Comparison of ENCODE assay signal across 11 cellular contexts in the genomic region with DNA sequence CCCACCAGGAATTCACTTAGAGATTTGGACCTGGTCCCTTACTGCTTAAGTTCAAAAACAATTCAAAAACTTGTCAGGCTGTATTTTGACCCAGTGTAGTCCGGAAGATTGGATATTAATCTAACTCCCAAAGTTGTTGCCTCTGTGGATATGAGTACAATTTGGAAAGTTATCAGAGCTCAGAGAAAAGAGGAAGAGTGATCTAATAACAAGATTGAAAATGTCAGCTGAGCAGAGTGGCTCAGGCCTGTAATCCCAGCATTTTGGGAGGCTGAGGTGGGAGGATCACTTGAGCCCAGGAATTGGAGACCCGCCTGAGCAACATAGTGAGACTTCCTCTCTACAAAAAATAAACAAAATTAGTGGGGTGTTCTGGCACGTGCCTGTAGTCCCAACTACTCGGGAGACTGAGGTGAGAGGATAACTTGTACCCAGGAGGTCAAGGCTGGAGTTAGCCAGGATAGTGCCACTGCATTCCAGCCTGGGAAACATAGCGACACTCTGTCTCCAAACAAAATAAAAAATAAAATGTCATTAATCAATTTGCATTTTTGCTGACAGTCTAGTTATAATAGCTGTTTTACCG. TPM values are rescaled to one million over a fixed set of nuclear protein-coding genes. Genes with fewer than 3 reads are reported as not detected.
DNase-seq lines count a peak whose midpoint lies in the region; ATAC-seq and TF ChIP-seq lines count a peak whose summit lies in the region.
"Had no signal": no experiment of that assay in that cellular context is flagged by ENCODE, and none has a peak within 500 bp of the region (broad histone marks: within the 10 kb centered on the region; RNA-seq: fewer than 3 reads in every experiment).

No MANE protein-coding gene starts in this region.

- in situ Hi-C loops in mammary epithelial cell (cut with MboI; ENCODE audit: low sequenced_read_pairs in 2 of 2): loop anchor here in 1 of 2 donors (10.0 to 25.0 kb wide), 2 partner anchors 175 to 307 kb away; no protein-coding TSS in a partner anchor

- H3K4me2 ChIP-seq in mammary epithelial cell (ENCODE audit: insufficient read depth, low read depth, low read length): no peak overlapping the region
- H3K4me2 ChIP-seq in trophoblast cell (ENCODE audit: low read length): no peak overlapping the region

- H3K4me3 Mint-ChIP-seq in MCF 10A (ENCODE audit: unreplicated experiment): no peak overlapping the region
- peak overlapping the region; percentile 79 to 100 (median 88) for H3K4me3 Mint-ChIP-seq in naive B cell

- H3K4me3 ChIP-seq in mammary epithelial cell (replicated peaks in 1 of 3; ENCODE audit: insufficient read depth in 1 of 3, low read depth in 2 of 3, low read length in 3 of 3) (no peak overlapping the region), adipocyte (ENCODE audit: low read length) (no peak overlapping the region), upper lobe of right lung (no peak overlapping the region), trophoblast cell (ENCODE audit: low read depth, low read length) (no peak overlapping the region)
- H3K4me3 ChIP-seq: SJCRH30 had no signal

- H3K27me3 ChIP-seq in mammary epithelial cell (ENCODE audit: insufficient read depth, low read length): no peaks in the 10 kb centered on the region
- no peaks in the 10 kb centered on the region for H3K27me3 ChIP-seq in adipocyte (replicated peaks; ENCODE audit: control insufficient read depth, insufficient read depth, low read length)
- no peaks in the 10 kb centered on the region for H3K27me3 ChIP-seq in upper lobe of right lung
- H3K27me3 ChIP-seq in trophoblast cell (ENCODE audit: insufficient read depth, low read length): no peaks in the 10 kb centered on the region
- H3K27me3 ChIP-seq: SJCRH30 had no signal

- H4K8ac ChIP-seq in trophoblast cell (ENCODE audit: low read depth, low read length): no peak overlapping the region

- ATAC-seq in naive B cell (ENCODE audit: low read depth in 2 of 2) (no peak), upper lobe of right lung (no peak)

- H3K18ac ChIP-seq in trophoblast cell (ENCODE audit: low read length): no peak overlapping the region

- no TSS peak for BruUV-seq in MCF 10A (replicated peaks; lab: Mats Ljungman, UMichigan)
- BruUV-seq in mammary epithelial cell (replicated peaks; lab: Mats Ljungman, UMichigan): no TSS peak

- no peaks in the 10 kb centered on the region for H3K9me3 ChIP-seq in mammary epithelial cell (replicated peaks; ENCODE audit: insufficient read depth, low read length)
- H3K9me3 ChIP-seq in adipocyte (ENCODE audit: control insufficient read depth, low read length): no peaks in the 10 kb centered on the region
- H3K9me3 ChIP-seq in upper lobe of right lung: no peaks in the 10 kb centered on the region
- H3K9me3 ChIP-seq in trophoblast cell (ENCODE audit: insufficient read depth, low read depth, low read length): no peaks in the 10 kb centered on the region
- H3K9me3 ChIP-seq: SJCRH30 had no signal

- H2AK5ac ChIP-seq in trophoblast cell (ENCODE audit: low read length): no peak overlapping the region

- H3K4ac ChIP-seq in trophoblast cell (ENCODE audit: low read depth, low read length): no peak overlapping the region

- H3K27me3 Mint-ChIP-seq in MCF 10A (ENCODE audit: insufficient read depth, unreplicated experiment) (no peaks in the 10 kb centered on the region), naive B cell (no peaks in the 10 kb centered on the region)

- H3K4me1 ChIP-seq in mammary epithelial cell (ENCODE audit: insufficient read depth, low read length) (peaks cover 18% of the 10 kb centered on the region), adipocyte (ENCODE audit: control insufficient read depth, insufficient read depth, low read length) (peaks cover 40% of the 10 kb centered on the region), upper lobe of right lung (peaks cover 54% of the 10 kb centered on the region), trophoblast cell (ENCODE audit: control insufficient read depth in 1 of 2, insufficient read depth in 2 of 2, low read length in 2 of 2) (peaks cover 5 to 7% of the 10 kb centered on the region in 2 experiments)
- H3K4me1 ChIP-seq: SJCRH30 had no signal

- intact Hi-C loops in MCF 10A (cut with micrococcal nuclease): no loop called here
- intact Hi-C loops in mammary epithelial cell (cut with micrococcal nuclease): loop anchor here (5.0 kb wide), 2 partner anchors 57 to 322 kb away; no protein-coding TSS in a partner anchor
- intact Hi-C loops in upper lobe of right lung (cut with DNase I): no loop called here

- dilution Hi-C loops in mammary epithelial cell (cut with HindIII; ENCODE audit: low sequenced_read_pairs): no loop called here

- no peak overlapping the region for H3K9ac ChIP-seq in mammary epithelial cell (ENCODE audit: insufficient read depth, low read length)
- H3K9ac ChIP-seq in adipocyte (ENCODE audit: low read length): peak overlapping the region; percentile 43
- H3K9ac ChIP-seq in trophoblast cell (ENCODE audit: low read length): no peak overlapping the region

- H3K27ac Mint-ChIP-seq in MCF 10A (ENCODE audit: low read depth, unreplicated experiment) (peak overlapping the region; percentile 51), naive B cell (peak overlapping the region; percentile 92 to 97 (median 96))

- no peaks in the 10 kb centered on the region for H3K9me3 Mint-ChIP-seq in MCF 10A (ENCODE audit: unreplicated experiment)
- H3K9me3 Mint-ChIP-seq in naive B cell: no peaks in the 10 kb centered on the region

- 89% methylated on average over 6 of the region's 6 CpGs for WGBS in mammary epithelial cell (ENCODE audit: low coverage, missing lambda C conversion rate)
- WGBS in trophoblast cell (ENCODE audit: extremely low coverage, insufficient coverage, insufficient read length): no CpG with 5 or more reads among the region's 6 CpGs

- CTCF ChIA-PET in MCF 10A (lab: Yijun Ruan, JAX): interaction anchor here (0.7 to 1.6 kb wide), 5 partner anchors 16 to 292 kb away, joined by 3 to 5 read pairs (median 3); a partner anchor contains a TSS
- CTCF ChIA-PET in mammary epithelial cell (lab: Charles Lee; ENCODE audit: low non-redundant PET): interaction anchor here (0.5 to 0.8 kb wide), 2 partner anchors 22 to 323 kb away, joined by 3 to 4 read pairs; no protein-coding TSS in a partner anchor

- H4K12ac ChIP-seq in trophoblast cell (ENCODE audit: low read depth, low read length): no peak overlapping the region

- no peak overlapping the region for H2BK120ac ChIP-seq in trophoblast cell (ENCODE audit: insufficient read depth, low read length, poor library complexity)

- no peak overlapping the region for H2BK12ac ChIP-seq in trophoblast cell (ENCODE audit: low read length)

- H3K36me3 Mint-ChIP-seq in MCF 10A (ENCODE audit: insufficient read depth, unreplicated experiment) (peaks cover 56% of the 10 kb centered on the region), naive B cell (no peaks in the 10 kb centered on the region)

- DNase-seq in MCF 10A (ENCODE audit: unreplicated experiment) (no peak), mammary epithelial cell (no peak), adipocyte (ENCODE audit: low read depth) (no peak), naive B cell (no peak), upper lobe of right lung (no peak), trophoblast cell (no peak), NCI-H2171 treated with DMSO at 0.1 percent for 48 hours (lab: John Stamatoyannopoulos, UW) (no peak)
- DNase-seq in stimulated activated CD4-positive, alpha-beta T cell treated with anti-CD3 and anti-CD28 coated beads, Interleukin-1b, Interleukin-23, amount 100 ng/mL, for 48 hours: no peak
- DNase-seq: NCI-H1436 treated with DMSO at 0.1 percent for 48 hours, SJCRH30 had no signal

- peaks cover 70% of the 10 kb centered on the region for H3K79me2 ChIP-seq in mammary epithelial cell (ENCODE audit: insufficient read depth, low read length)
- H3K79me2 ChIP-seq in trophoblast cell (ENCODE audit: control insufficient read depth, insufficient read depth, low read length, poor library complexity): peaks cover 6% of the 10 kb centered on the region

- peaks cover 10% of the 10 kb centered on the region for H3K36me3 ChIP-seq in mammary epithelial cell (ENCODE audit: insufficient read depth, low read length)
- peaks cover 11% of the 10 kb centered on the region for H3K36me3 ChIP-seq in adipocyte (ENCODE audit: control insufficient read depth, insufficient read depth, low read length, severe bottlenecking)
- peaks cover 24% of the 10 kb centered on the region for H3K36me3 ChIP-seq in upper lobe of right lung
- peaks cover 6 to 7% of the 10 kb centered on the region in 2 experiments for H3K36me3 ChIP-seq in trophoblast cell (ENCODE audit: control insufficient read depth in 1 of 2, insufficient read depth in 2 of 2, low read length in 2 of 2)

- H3K27ac ChIP-seq in mammary epithelial cell (ENCODE audit: insufficient read depth, low read depth, low read length): no peak overlapping the region
- H3K27ac ChIP-seq in upper lobe of right lung: peak overlapping the region; percentile 63
- no peak overlapping the region for H3K27ac ChIP-seq in trophoblast cell (ENCODE audit: low read depth, low read length)
- H3K27ac ChIP-seq: C4-2B, SJCRH30 had no signal

- no peak overlapping the region for H3K14ac ChIP-seq in trophoblast cell (ENCODE audit: low read length)

- TF ChIP-seq CTCF in MCF 10A (IDR thresholded peaks at IDR 0.05; ENCODE audit: unreplicated experiment) (no peak), mammary epithelial cell (conservative IDR thresholded peaks at IDR 0.05 in 1 of 2, IDR thresholded peaks at IDR 0.05 in 1 of 2; ENCODE audit: extremely low read depth in 1 of 2, insufficient read depth in 1 of 2, low read depth in 1 of 2, low read length in 2 of 2) (no peak), upper lobe of right lung (IDR thresholded peaks at IDR 0.05) (no peak)

- no peak overlapping the region for H3K23ac ChIP-seq in trophoblast cell (ENCODE audit: low read length)

- no peak overlapping the region for H2AFZ ChIP-seq in mammary epithelial cell (ENCODE audit: low read depth, low read length)
- no peak overlapping the region for H2AFZ ChIP-seq in trophoblast cell (ENCODE audit: insufficient read depth, low read length, poor library complexity)

- H3K79me1 ChIP-seq in trophoblast cell (ENCODE audit: low read length): peaks cover 13% of the 10 kb centered on the region

- no peak overlapping the region for H4K91ac ChIP-seq in trophoblast cell (ENCODE audit: low read depth, low read length)

- POLR2A ChIA-PET in MCF 10A (lab: Yijun Ruan, JAX): interaction anchor here (0.5 to 2.8 kb wide), 8 partner anchors 10 to 506 kb away, joined by 3 to 20 read pairs (median 4); a partner anchor contains a TSS

- no peak overlapping the region for H2BK5ac ChIP-seq in trophoblast cell (ENCODE audit: low read depth, low read length, poor library complexity)

- H4K20me1 ChIP-seq in mammary epithelial cell (ENCODE audit: insufficient read depth, low read length): no peaks in the 10 kb centered on the region

- H3K4me1 Mint-ChIP-seq in MCF 10A (ENCODE audit: insufficient read depth, unreplicated experiment) (peaks cover 6% of the 10 kb centered on the region), naive B cell (peaks cover 31 to 80% (median 53%) of the 10 kb centered on the region in 3 donors)

RNA-seq across cellular contexts. Expression of a gene that starts 3.2 kb away (rescaled TPM):
- total RNA-seq in MCF 10A (2022) (26.3 and 31.6 TPM in 2 replicates), mammary epithelial cell (10 to 100 TPM; 40.2 to 54.5 TPM), upper lobe of right lung (27.4 TPM)
- polyA plus RNA-seq in mammary epithelial cell (36.9 TPM), naive B cell (ENCODE audit: low read depth in 6 of 6) (10 to 100 TPM; 43.8 to 69.0 (median 48.4) TPM)
- polyA minus RNA-seq in mammary epithelial cell: 24.3 TPM
- 33.6 and 35.4 TPM in 2 replicates for polyA plus RNA-seq in trophoblast cell (2013)

RNA-seq across cellular contexts. Expression of a gene that starts 3.5 kb away (rescaled TPM):
- 97.0 and 110 TPM in 2 replicates for total RNA-seq in MCF 10A (2022)
- total RNA-seq in mammary epithelial cell: 10 to 100 TPM; 66.4 to 87.2 TPM
- 53.8 TPM for polyA plus RNA-seq in mammary epithelial cell
- polyA minus RNA-seq in mammary epithelial cell: 4.8 TPM
- 100 to 1,000 TPM; 485 to 708 (median 561) TPM for polyA plus RNA-seq in naive B cell (ENCODE audit: low read depth in 6 of 6)
- total RNA-seq in upper lobe of right lung: 118 TPM
- 51.1 and 52.7 TPM in 2 replicates for polyA plus RNA-seq in trophoblast cell (2013)

RNA-seq across cellular contexts. Expression of a gene that starts 54.4 kb away (rescaled TPM):
- total RNA-seq in MCF 10A (2022): 698 and 872 TPM in 2 replicates
- 1,000 to 10,000 TPM in 1 of 2 donors, 100 to 1,000 TPM in 1; 772 to 1,235 TPM for total RNA-seq in mammary epithelial cell
- 542 TPM for polyA plus RNA-seq in mammary epithelial cell
- 521 TPM for polyA minus RNA-seq in mammary epithelial cell
- 100 to 1,000 TPM in 1 of 6 donors, 10 to 100 TPM in 5; 22.6 to 124 (median 78.2) TPM for polyA plus RNA-seq in naive B cell (ENCODE audit: low read depth in 6 of 6)
- 200 TPM for total RNA-seq in upper lobe of right lung
- 175 and 178 TPM in 2 replicates for polyA plus RNA-seq in trophoblast cell (2013)
